20 cellular contexts compared by ENCODE assay signal in genomic region chr1:54851928-54852524, GRCh38. TPM values are rescaled to one million over a fixed set of nuclear protein-coding genes. Genes with fewer than 3 reads are reported as not detected.
"Had no signal": no experiment of that assay in that cellular context is flagged by ENCODE, and none has a peak within 500 bp of the region (broad histone marks: within the 10 kb centered on the region; RNA-seq: fewer than 3 reads in every experiment).

No MANE protein-coding gene starts in this region.

- H3K9me3 ChIP-seq: heart left ventricle had no signal

- H3K27ac Mint-ChIP-seq: activated B cell treated with CpG ODN at 0.5 μM for 24 hours; activated naive CD4-positive, alpha-beta T cell treated with anti-CD3 and anti-CD28 coated beads, Interleukin-2, amount 50 U/mL, for 24 hours; activated T-helper 2 cell treated with anti-CD3 and anti-CD28 coated beads, Interferon-gamma antibody, Interleukin-2, Interleukin-4, amounts not matched to agents 10 μg/mL and 5 μg/mL and 100 μg/mL, durations not matched to agents 14 hours and 24 hours and 36 hours; brain; dendritic cell treated with granulocyte-macrophage colony-stimulating factor and Interleukin-4, amounts not matched to agents 40 ng/mL and 50 ng/mL, for 4 days; naive thymus-derived CD4-positive, alpha-beta T cell; type B pancreatic cell had no signal

- H3K27me3 ChIP-seq: heart left ventricle had no signal

- H3K27ac ChIP-seq: epithelial cell of prostate, heart left ventricle had no signal

- H3K4me3 Mint-ChIP-seq: activated B cell treated with CpG ODN at 0.5 μM for 24 hours; activated naive CD4-positive, alpha-beta T cell treated with anti-CD3 and anti-CD28 coated beads, Interleukin-2, amount 50 U/mL, for 24 hours; brain; central memory CD8-positive, alpha-beta T cell; dendritic cell treated with granulocyte-macrophage colony-stimulating factor and Interleukin-4, amounts not matched to agents 40 ng/mL and 50 ng/mL, for 4 days; naive thymus-derived CD4-positive, alpha-beta T cell; type B pancreatic cell had no signal

- H3K9me3 Mint-ChIP-seq: activated naive CD4-positive, alpha-beta T cell treated with anti-CD3 and anti-CD28 coated beads, Interleukin-2, amount 50 U/mL, for 24 hours; activated T-helper 2 cell treated with anti-CD3 and anti-CD28 coated beads, Interferon-gamma antibody, Interleukin-2, Interleukin-4, amounts not matched to agents 10 μg/mL and 5 μg/mL and 100 μg/mL, durations not matched to agents 14 hours and 24 hours and 36 hours; brain; central memory CD8-positive, alpha-beta T cell; dendritic cell treated with granulocyte-macrophage colony-stimulating factor and Interleukin-4, amounts not matched to agents 40 ng/mL and 50 ng/mL, for 4 days; type B pancreatic cell had no signal

- ATAC-seq: heart left ventricle; left lobe of liver; naive thymus-derived CD4-positive, alpha-beta T cell had no signal

- H3K27me3 Mint-ChIP-seq: activated B cell treated with CpG ODN at 0.5 μM for 24 hours; activated naive CD4-positive, alpha-beta T cell treated with anti-CD3 and anti-CD28 coated beads, Interleukin-2, amount 50 U/mL, for 24 hours; brain; central memory CD8-positive, alpha-beta T cell; dendritic cell treated with granulocyte-macrophage colony-stimulating factor and Interleukin-4, amounts not matched to agents 40 ng/mL and 50 ng/mL, for 4 days; naive thymus-derived CD4-positive, alpha-beta T cell; type B pancreatic cell had no signal

- H3K4me3 ChIP-seq: heart left ventricle, skin epidermis had no signal

- H3K4me1 Mint-ChIP-seq: activated B cell treated with CpG ODN at 0.5 μM for 24 hours; activated naive CD4-positive, alpha-beta T cell treated with anti-CD3 and anti-CD28 coated beads, Interleukin-2, amount 50 U/mL, for 24 hours; central memory CD8-positive, alpha-beta T cell; naive thymus-derived CD4-positive, alpha-beta T cell had no signal

- DNase-seq: activated B cell treated with CpG ODN at 0.5 μM for 24 hours; activated CD4-positive, alpha-beta T cell treated with anti-CD3 and anti-CD28 coated beads for 48 hours; activated CD8-positive, alpha-beta memory T cell treated with anti-CD3 and anti-CD28 coated beads for 24 hours; amniotic stem cell; effector memory CD4-positive, alpha-beta T cell; heart left ventricle; naive thymus-derived CD4-positive, alpha-beta T cell; stimulated activated CD4-positive, alpha-beta T cell treated with anti-CD3 and anti-CD28 coated beads, Interleukin-4, amount 100 ng/mL, for 24 hours; stimulated activated naive CD4-positive, alpha-beta T cell; substantia nigra had no signal

RNA-seq across cellular contexts. Expression of gene TTC22, which starts 50.9 kb away (rescaled TPM):
- total RNA-seq: lung microvascular endothelial cell had no signal
